ENCODE assay signal across 9 cellular contexts in the genomic region with DNA sequence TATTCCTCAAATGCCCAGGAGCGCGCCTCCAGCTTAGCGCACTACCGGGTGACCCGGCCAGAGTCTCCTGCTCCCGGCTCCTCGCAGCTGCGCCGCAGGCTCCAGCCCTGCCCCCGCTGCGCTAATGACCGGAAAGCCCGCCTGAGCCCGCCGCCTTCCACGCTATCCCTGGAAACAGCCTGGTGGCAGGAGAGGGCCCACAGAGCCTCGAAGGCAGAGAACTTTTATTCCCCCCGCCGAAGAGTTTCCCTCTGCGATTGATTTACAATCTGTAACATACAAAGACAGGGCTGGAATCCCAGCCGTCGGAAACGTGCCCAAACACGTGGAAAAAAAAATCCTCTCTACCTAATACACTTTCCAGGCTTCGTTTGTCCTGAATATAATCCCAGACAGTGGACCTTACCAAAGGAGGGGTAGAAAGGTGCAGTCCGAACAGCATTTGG. TPM values are rescaled to one million over a fixed set of nuclear protein-coding genes. Genes with fewer than 3 reads are reported as not detected.
A peak's percentile ranks its signal among the peaks of the same experiment; 100 is the strongest.
DNase-seq lines count a peak whose midpoint lies in the region; TF ChIP-seq lines count a peak whose summit lies in the region.
"Had no signal": no experiment of that assay in that cellular context is flagged by ENCODE, and none has a peak within 500 bp of the region (broad histone marks: within the 10 kb centered on the region; RNA-seq: fewer than 3 reads in every experiment).

No MANE protein-coding gene starts in this region.

- peak; percentile 32 for DNase-seq in GM13976 (ENCODE audit: low spot score)
- peak in 2 of 3 donors; percentile 54 to 58 for DNase-seq in Peyer's patch
- peak; percentile 31 to 71 for DNase-seq in foreskin fibroblast
- DNase-seq in retinal pigment epithelial cell (ENCODE audit: low read depth): no peak
- DNase-seq in stimulated activated naive CD4-positive, alpha-beta T cell (lab: John Stamatoyannopoulos, UW): no peak
- DNase-seq in hippocampal formation (lab: John Stamatoyannopoulos, UW): no peak
- no peak for DNase-seq in NCI-H1930 (lab: John Stamatoyannopoulos, UW)
- no peak for DNase-seq in NOMO-1 (lab: John Stamatoyannopoulos, UW; ENCODE audit: unreplicated experiment in 2 of 2)

- H3K27ac ChIP-seq in Peyer's patch: no peak overlapping the region

- H3K4me3 ChIP-seq in Peyer's patch (peak overlapping the region in 3 of 4 donors; percentile 1 to 50 (median 49)), foreskin fibroblast (ENCODE audit: low read depth in 1 of 2, low read length in 2 of 2) (peak overlapping the region; percentile 48 to 60), retinal pigment epithelial cell (ENCODE audit: low read length) (peak overlapping the region; percentile 50)

- H3K27me3 ChIP-seq in Peyer's patch: peaks cover 0 to 38% of the 10 kb centered on the region in 2 donors

- H3K36me3 ChIP-seq in Peyer's patch: no peaks in the 10 kb centered on the region

- in situ Hi-C loops in GM13976 (cut with MboI; ENCODE audit: low sequenced_read_pairs, unreplicated experiment): no loop called here

- H3K4me1 ChIP-seq in Peyer's patch: peaks cover 9 to 44% (median 36%) of the 10 kb centered on the region in 4 donors

- H3K9me3 ChIP-seq in Peyer's patch: no peaks in the 10 kb centered on the region

- TF ChIP-seq POLR2A in Peyer's patch (IDR thresholded peaks at IDR 0.05): no peak

- no peak for TF ChIP-seq CTCF in GM13976 (IDR thresholded peaks at IDR 0.05; ENCODE audit: borderline replicate concordance, control extremely low read depth, extremely low read depth, insufficient read depth, missing control alignments)
- peak in 1 of 6 experiments; percentile 7 for TF ChIP-seq CTCF in Peyer's patch (IDR thresholded peaks at IDR 0.05)
- no peak for TF ChIP-seq CTCF in foreskin fibroblast (IDR thresholded peaks at IDR 0.05; ENCODE audit: low read depth, low read length)
- TF ChIP-seq CTCF in retinal pigment epithelial cell (conservative IDR thresholded peaks at IDR 0.05; ENCODE audit: low read depth, low read length): no peak

RNA-seq across cellular contexts. Expression of a gene that starts 1.5 kb away (rescaled TPM):
- total RNA-seq in Peyer's patch: 1 to 10 TPM in 1 of 4 donors, under 1 TPM in 2, not detected in 1; 0.18 to 6.6 (median 0.27) TPM
- total RNA-seq: glomerular endothelial cell had no signal

RNA-seq across cellular contexts. Expression of a gene that starts 39.4 kb away (rescaled TPM):
- 100 to 1,000 TPM in 3 of 4 donors, 10 to 100 TPM in 1; 80.9 to 326 (median 241) TPM for total RNA-seq in Peyer's patch

Comparison
In these comparisons a context has a peak if more than half of its experiments do, and no peak if none do; other contexts are left out.
1. DNase-seq: peak in GM13976 (single experiment), Peyer's patch (2 of 3) and foreskin fibroblast (2 of 2); none in retinal pigment epithelial cell (single experiment), stimulated activated naive CD4-positive, alpha-beta T cell (0 of 6), hippocampal formation (0 of 2), NCI-H1930 (0 of 2) and NOMO-1 (0 of 2).
2. Peak in every context shown above with its lines, with median percentiles within 50 percentile points of each other: H3K4me3 ChIP-seq.